1 cellular context compared by ENCODE assay signal in the genomic region with DNA sequence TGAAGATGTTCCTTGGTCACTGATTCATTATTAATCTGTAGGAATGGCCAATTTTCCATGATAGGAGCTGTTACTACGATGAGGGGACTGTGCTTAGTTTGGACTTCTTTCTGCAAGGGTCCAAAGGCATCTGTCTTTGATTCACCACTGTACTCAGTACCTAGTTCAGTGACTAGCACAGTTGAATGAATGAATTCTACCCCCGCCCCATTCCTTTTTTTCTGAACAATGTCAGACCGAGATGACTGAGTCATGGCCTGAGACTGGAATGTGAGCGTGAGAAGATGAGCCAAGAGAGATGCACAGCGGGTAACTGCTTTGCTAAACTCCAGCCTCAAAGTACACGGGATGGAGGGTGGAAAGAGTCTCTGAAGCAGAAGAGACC.
TF ChIP-seq lines count a peak whose summit lies in the region.

No MANE protein-coding gene starts in this region.

TF ChIP-seq in H1, 55 proteins besides CTCF, POLR2A, EP300 and RAD21:
- TF ChIP-seq SAP30 (IDR thresholded peaks at IDR 0.05; ENCODE audit: insufficient read depth, insufficient replicate concordance, low read length) (no peak), HDAC2 (IDR thresholded peaks at IDR 0.05; ENCODE audit: borderline replicate concordance in 1 of 2, low read depth in 2 of 2, low read length in 2 of 2) (no peak), JUND (IDR thresholded peaks at IDR 0.05; ENCODE audit: low read length) (no peak), SP1 (IDR thresholded peaks at IDR 0.05; ENCODE audit: low read depth, low read length) (no peak), TEAD4 (IDR thresholded peaks at IDR 0.05; ENCODE audit: low read depth, low read length) (no peak)
